In the genomic region with DNA sequence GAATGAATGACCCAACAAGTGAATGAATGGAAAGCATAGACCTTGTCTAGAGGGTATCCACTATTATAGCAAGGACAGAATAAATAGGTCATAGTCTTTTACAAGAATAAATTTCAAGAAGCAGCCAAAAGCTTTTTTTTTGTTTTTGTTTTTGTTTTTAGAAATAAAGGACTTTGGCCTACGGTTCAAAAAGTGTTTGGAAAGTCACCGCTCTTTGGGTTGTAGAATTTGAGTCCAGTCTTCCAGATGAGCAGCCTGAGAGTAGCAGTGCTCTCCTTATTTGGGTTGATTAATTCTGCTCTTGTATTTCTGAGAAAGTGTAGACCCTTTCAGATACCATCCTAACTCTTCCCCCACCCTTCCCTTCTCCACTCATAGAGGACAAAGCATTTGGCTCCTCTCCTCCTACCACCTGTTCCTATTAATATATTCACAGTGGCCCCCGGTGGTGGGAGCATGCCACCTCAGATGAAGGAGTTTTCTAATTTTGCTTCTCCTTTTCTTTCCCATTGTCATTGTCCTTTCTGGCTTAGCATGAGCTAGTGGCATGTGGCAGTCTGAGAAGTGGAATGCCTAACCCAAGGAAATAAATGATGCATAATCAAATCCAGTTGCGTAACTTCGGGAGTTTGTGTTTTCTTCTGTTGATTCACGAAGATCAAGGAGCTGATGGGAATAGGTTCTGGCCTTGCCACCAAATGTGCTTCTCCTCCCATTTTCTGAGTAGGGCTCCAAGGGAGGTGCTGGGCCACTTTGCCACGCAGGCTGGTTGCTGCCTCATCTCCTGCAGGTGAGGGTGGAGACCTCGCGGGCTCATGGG, we compare ENCODE assay signal across 2 cellular contexts.
TF ChIP-seq lines count a peak whose summit lies in the region.

No MANE protein-coding gene starts in this region.

TF ChIP-seq in SK-N-SH, 30 proteins besides CTCF, POLR2A, EP300 and RAD21 (continued from another document):
- TF ChIP-seq, protein P1, sequence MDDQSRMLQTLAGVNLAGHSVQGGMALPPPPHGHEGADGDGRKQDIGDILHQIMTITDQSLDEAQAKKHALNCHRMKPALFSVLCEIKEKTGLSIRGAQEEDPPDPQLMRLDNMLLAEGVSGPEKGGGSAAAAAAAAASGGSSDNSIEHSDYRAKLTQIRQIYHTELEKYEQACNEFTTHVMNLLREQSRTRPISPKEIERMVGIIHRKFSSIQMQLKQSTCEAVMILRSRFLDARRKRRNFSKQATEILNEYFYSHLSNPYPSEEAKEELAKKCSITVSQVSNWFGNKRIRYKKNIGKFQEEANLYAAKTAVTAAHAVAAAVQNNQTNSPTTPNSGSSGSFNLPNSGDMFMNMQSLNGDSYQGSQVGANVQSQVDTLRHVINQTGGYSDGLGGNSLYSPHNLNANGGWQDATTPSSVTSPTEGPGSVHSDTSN (IDR thresholded peaks at IDR 0.05), result no peak
- no peak for TF ChIP-seq RCOR1 (IDR thresholded peaks at IDR 0.05; ENCODE audit: low read length)

TF ChIP-seq in SK-N-SH treated with all-trans-retinoic acid at 6 μM for 48 hours, 23 proteins besides CTCF, POLR2A, EP300 and RAD21 (continued from another document):
- TF ChIP-seq PPARA (CRISPR knock-in tag; IDR thresholded peaks at IDR 0.05; ENCODE audit: borderline replicate concordance), result no peak
- TF ChIP-seq ZNF8 (CRISPR knock-in tag; IDR thresholded peaks at IDR 0.05), result no peak
- no peak for TF ChIP-seq RARB (CRISPR knock-in tag; IDR thresholded peaks at IDR 0.05)
- TF ChIP-seq TSHZ2 (CRISPR knock-in tag; IDR thresholded peaks at IDR 0.05), result no peak
- TF ChIP-seq ZNF565 (CRISPR knock-in tag; conservative IDR thresholded peaks at IDR 0.05; ENCODE audit: low read depth), result no peak
- TF ChIP-seq, protein P2, sequence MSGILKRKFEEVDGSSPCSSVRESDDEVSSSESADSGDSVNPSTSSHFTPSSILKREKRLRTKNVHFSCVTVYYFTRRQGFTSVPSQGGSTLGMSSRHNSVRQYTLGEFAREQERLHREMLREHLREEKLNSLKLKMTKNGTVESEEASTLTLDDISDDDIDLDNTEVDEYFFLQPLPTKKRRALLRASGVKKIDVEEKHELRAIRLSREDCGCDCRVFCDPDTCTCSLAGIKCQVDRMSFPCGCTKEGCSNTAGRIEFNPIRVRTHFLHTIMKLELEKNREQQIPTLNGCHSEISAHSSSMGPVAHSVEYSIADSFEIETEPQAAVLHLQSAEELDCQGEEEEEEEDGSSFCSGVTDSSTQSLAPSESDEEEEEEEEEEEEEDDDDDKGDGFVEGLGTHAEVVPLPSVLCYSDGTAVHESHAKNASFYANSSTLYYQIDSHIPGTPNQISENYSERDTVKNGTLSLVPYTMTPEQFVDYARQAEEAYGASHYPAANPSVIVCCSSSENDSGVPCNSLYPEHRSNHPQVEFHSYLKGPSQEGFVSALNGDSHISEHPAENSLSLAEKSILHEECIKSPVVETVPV (CRISPR knock-in tag; IDR thresholded peaks at IDR 0.05), result no peak
- TF ChIP-seq SNAI2 (CRISPR knock-in tag; IDR thresholded peaks at IDR 0.05), result no peak
